Comparison of ENCODE assay signal across 9 cellular contexts in the genomic region with DNA sequence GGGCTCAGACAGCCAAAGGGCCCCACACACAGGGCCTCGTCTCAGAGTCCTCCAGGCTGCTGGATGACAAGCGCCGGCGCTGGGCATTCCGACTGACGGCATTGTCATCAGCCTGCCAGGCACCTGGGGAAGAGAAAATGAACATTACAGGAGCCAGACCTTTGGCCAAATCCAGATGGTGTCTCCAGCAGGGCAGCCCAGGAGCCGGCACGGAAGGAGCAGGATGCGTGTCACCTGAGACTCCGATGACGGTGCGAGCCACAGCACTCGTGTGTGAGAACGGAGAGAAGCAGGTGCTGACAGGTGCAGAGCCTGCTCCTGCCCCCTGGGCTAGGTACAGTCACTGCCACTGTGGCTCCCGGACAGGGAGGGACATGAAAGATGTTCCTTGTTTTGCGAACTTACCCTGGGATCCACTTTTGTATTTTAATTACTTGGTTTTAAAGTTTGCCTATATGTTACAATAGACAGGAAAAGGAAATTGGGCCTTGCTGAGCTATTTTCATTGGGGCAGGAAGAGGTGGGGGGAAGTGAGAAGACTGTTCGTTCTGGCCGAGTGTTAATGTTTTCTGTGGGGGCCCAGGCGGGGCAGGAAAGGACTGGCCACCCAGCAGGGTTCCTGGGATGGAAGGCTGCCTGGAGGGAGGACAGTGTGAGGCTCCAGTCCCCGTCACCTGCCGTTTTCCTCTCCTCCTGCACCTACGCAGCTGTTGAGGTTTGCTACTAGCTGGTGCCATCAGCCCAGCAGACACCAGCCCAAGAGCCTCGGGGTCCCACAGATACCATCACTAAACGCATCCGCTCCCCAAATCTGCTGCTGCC. TPM values are rescaled to one million over a fixed set of nuclear protein-coding genes. Genes with fewer than 3 reads are reported as not detected.
DNase-seq lines count a peak whose midpoint lies in the region; ATAC-seq lines count a peak whose summit lies in the region.
"Had no signal": no experiment of that assay in that cellular context is flagged by ENCODE, and none has a peak within 500 bp of the region (broad histone marks: within the 10 kb centered on the region; RNA-seq: fewer than 3 reads in every experiment).

No MANE protein-coding gene starts in this region.

- H3K27me3 Mint-ChIP-seq in CD4-positive, CD25-positive, alpha-beta regulatory T cell = peaks cover 18% of the 10 kb centered on the region
- peaks cover 4% of the 10 kb centered on the region for H3K27me3 Mint-ChIP-seq in activated CD8-positive, alpha-beta memory T cell treated with anti-CD3 and anti-CD28 coated beads, Interleukin-2, amount 10 ng/mL, durations not matched to agents 7 days and 5 days

- H3K9me3 Mint-ChIP-seq in CD4-positive, CD25-positive, alpha-beta regulatory T cell = peaks cover 0 to 2% (median 0%) of the 10 kb centered on the region in 7 donors
- no peaks in the 10 kb centered on the region for H3K9me3 Mint-ChIP-seq in activated CD8-positive, alpha-beta memory T cell treated with anti-CD3 and anti-CD28 coated beads, Interleukin-2, amount 10 ng/mL, durations not matched to agents 7 days and 5 days (ENCODE audit: low read depth)

- H3K9ac ChIP-seq in mucosa of rectum (ENCODE audit: low read depth in 1 of 2, low read length in 2 of 2) = peak overlapping the region; percentile 9 to 38

- peak overlapping the region; percentile 62 to 90 (median 72) for H3K4me3 Mint-ChIP-seq in CD4-positive, CD25-positive, alpha-beta regulatory T cell
- peak overlapping the region; percentile 45 for H3K4me3 Mint-ChIP-seq in activated CD8-positive, alpha-beta memory T cell treated with anti-CD3 and anti-CD28 coated beads, Interleukin-2, amount 10 ng/mL, durations not matched to agents 7 days and 5 days

- no peaks in the 10 kb centered on the region for H3K9me3 ChIP-seq in CD4-positive, CD25-positive, alpha-beta regulatory T cell (ENCODE audit: control insufficient read depth in 2 of 2, low read length in 2 of 2)
- H3K9me3 ChIP-seq in mucosa of rectum (ENCODE audit: control insufficient read depth in 2 of 2, low read length in 2 of 2) = no peaks in the 10 kb centered on the region

- DNase-seq in CD4-positive, CD25-positive, alpha-beta regulatory T cell = peak; percentile 35 to 87 (median 71)
- DNase-seq in NCI-H2029 (lab: John Stamatoyannopoulos, UW) = peak; percentile 80
- peak; percentile 69 for DNase-seq in activated CD8-positive, alpha-beta memory T cell treated with anti-CD3 and anti-CD28 coated beads, Interleukin-2, amount 10 ng/mL, durations not matched to agents 7 days and 5 days
- no peak for DNase-seq in anterior cingulate cortex (lab: John Stamatoyannopoulos, UW)

- peaks cover 66% of the 10 kb centered on the region for H3K4me1 ChIP-seq in CD4-positive, CD25-positive, alpha-beta regulatory T cell (ENCODE audit: control insufficient read depth, insufficient read depth, low read length, poor library complexity, severe bottlenecking)
- H3K4me1 ChIP-seq in mucosa of rectum (ENCODE audit: control insufficient read depth in 2 of 2, insufficient read depth in 2 of 2, low read length in 2 of 2) = peaks cover 14 to 20% of the 10 kb centered on the region in 2 donors

- peaks cover 11% of the 10 kb centered on the region for H3K36me3 Mint-ChIP-seq in CD4-positive, CD25-positive, alpha-beta regulatory T cell
- H3K36me3 Mint-ChIP-seq in activated CD8-positive, alpha-beta memory T cell treated with anti-CD3 and anti-CD28 coated beads, Interleukin-2, amount 10 ng/mL, durations not matched to agents 7 days and 5 days = peaks cover 12% of the 10 kb centered on the region

- H3K4me3 ChIP-seq in CD4-positive, CD25-positive, alpha-beta regulatory T cell (ENCODE audit: low read depth, low read length) = peak overlapping the region; percentile 64
- H3K4me3 ChIP-seq in mucosa of rectum (ENCODE audit: low read length in 2 of 2) = no peak overlapping the region

- no peaks in the 10 kb centered on the region for H3K27me3 ChIP-seq in CD4-positive, CD25-positive, alpha-beta regulatory T cell (ENCODE audit: control insufficient read depth, insufficient read depth, low read length)
- peaks cover 0 to 2% of the 10 kb centered on the region in 2 donors for H3K27me3 ChIP-seq in mucosa of rectum (ENCODE audit: control insufficient read depth in 2 of 2, insufficient read depth in 2 of 2, low read length in 2 of 2)

- CTCF ChIA-PET in activated CD8-positive, alpha-beta memory T cell treated with anti-CD3 and anti-CD28 coated beads, Interleukin-2, amount 10 ng/mL, durations not matched to agents 7 days and 5 days (lab: Charles Lee) = interaction anchor here (0.7 to 6.7 kb wide), 13 partner anchors 11 to 253 kb away, joined by 3 to 62 read pairs (median 4); no protein-coding TSS in a partner anchor

- H3K4me1 Mint-ChIP-seq in CD4-positive, CD25-positive, alpha-beta regulatory T cell = peaks cover 13 to 86% (median 39%) of the 10 kb centered on the region in 4 donors
- H3K4me1 Mint-ChIP-seq in activated CD8-positive, alpha-beta memory T cell treated with anti-CD3 and anti-CD28 coated beads, Interleukin-2, amount 10 ng/mL, durations not matched to agents 7 days and 5 days = peaks cover 64% of the 10 kb centered on the region

- peak overlapping the region; percentile 97 to 98 (median 98) for H3K27ac Mint-ChIP-seq in CD4-positive, CD25-positive, alpha-beta regulatory T cell
- H3K27ac Mint-ChIP-seq in activated CD8-positive, alpha-beta memory T cell treated with anti-CD3 and anti-CD28 coated beads, Interleukin-2, amount 10 ng/mL, durations not matched to agents 7 days and 5 days = peak overlapping the region; percentile 92

- no peaks in the 10 kb centered on the region for H3K36me3 ChIP-seq in CD4-positive, CD25-positive, alpha-beta regulatory T cell (ENCODE audit: control insufficient read depth, insufficient read depth, low read length)
- peaks cover 0 to 2% of the 10 kb centered on the region in 2 donors for H3K36me3 ChIP-seq in mucosa of rectum (ENCODE audit: control insufficient read depth in 2 of 2, insufficient read depth in 2 of 2, low read length in 2 of 2)

- peak; percentile 64 for ATAC-seq in CD4-positive, CD25-positive, alpha-beta regulatory T cell (ENCODE audit: low read depth in 2 of 2)
- peak; percentile 17 for ATAC-seq in activated CD8-positive, alpha-beta memory T cell treated with anti-CD3 and anti-CD28 coated beads, Interleukin-2, amount 10 ng/mL, durations not matched to agents 7 days and 5 days
- ATAC-seq in HG02759 (IDR thresholded peaks at IDR 0.05; ENCODE audit: unreplicated experiment) = no peak
- ATAC-seq in GM18861 (IDR thresholded peaks at IDR 0.05; ENCODE audit: unreplicated experiment) = no peak
- no peak for ATAC-seq in GM18519 (IDR thresholded peaks at IDR 0.05; ENCODE audit: low FRiP score, unreplicated experiment)

- H3K27ac ChIP-seq in CD4-positive, CD25-positive, alpha-beta regulatory T cell (ENCODE audit: insufficient read depth, low read length, poor library complexity, severe bottlenecking) = peak overlapping the region; percentile 94
- peak overlapping the region; percentile 5 to 76 for H3K27ac ChIP-seq in mucosa of rectum (ENCODE audit: low read depth in 2 of 2, low read length in 2 of 2)
- H3K27ac ChIP-seq: HL-60 had no signal

RNA-seq across cellular contexts. Expression of a gene that starts 4.4 kb away (rescaled TPM):
- 1.0 TPM for total RNA-seq in CD4-positive, CD25-positive, alpha-beta regulatory T cell
- polyA plus RNA-seq in CD4-positive, CD25-positive, alpha-beta regulatory T cell = under 1 TPM in 2 of 4 donors, not detected in 2; 0.14 to 0.24 TPM
- total RNA-seq in activated CD8-positive, alpha-beta memory T cell treated with anti-CD3 and anti-CD28 coated beads, Interleukin-2, amount 10 ng/mL, durations not matched to agents 7 days and 5 days = under 1 TPM in 1 of 2 experiments, not detected in 1; 0.55 TPM

RNA-seq across cellular contexts. Expression of a gene that starts 41.9 kb away (rescaled TPM):
- 105 TPM for total RNA-seq in CD4-positive, CD25-positive, alpha-beta regulatory T cell
- 10 to 100 TPM; 41.3 to 47.6 (median 45.0) TPM for polyA plus RNA-seq in CD4-positive, CD25-positive, alpha-beta regulatory T cell
- total RNA-seq in activated CD8-positive, alpha-beta memory T cell treated with anti-CD3 and anti-CD28 coated beads, Interleukin-2, amount 10 ng/mL, durations not matched to agents 7 days and 5 days = 100 to 1,000 TPM; 132 to 137 TPM

Comparison
In these comparisons a context has a peak if more than half of its experiments do, and no peak if none do; other contexts are left out.
1. ATAC-seq: peak in CD4-positive, CD25-positive, alpha-beta regulatory T cell (2 of 2) and activated CD8-positive, alpha-beta memory T cell treated with anti-CD3 and anti-CD28 coated beads, Interleukin-2, amount 10 ng/mL, durations not matched to agents 7 days and 5 days (single experiment); none in HG02759 (single experiment), GM18861 (single experiment) and GM18519 (single experiment).
2. DNase-seq: peak in CD4-positive, CD25-positive, alpha-beta regulatory T cell (3 of 3), NCI-H2029 (single experiment) and activated CD8-positive, alpha-beta memory T cell treated with anti-CD3 and anti-CD28 coated beads, Interleukin-2, amount 10 ng/mL, durations not matched to agents 7 days and 5 days (single experiment); none in anterior cingulate cortex (0 of 58).